Comparison of ENCODE assay signal across 8 cellular contexts in genomic region chr1:37553927-37554808, GRCh38. TPM values are rescaled to one million over a fixed set of nuclear protein-coding genes. Genes with fewer than 3 reads are reported as not detected.
DNase-seq lines count a peak whose midpoint lies in the region; ATAC-seq, FAIRE-seq and TF ChIP-seq lines count a peak whose summit lies in the region.

Gene SNIP1 (minus strand): TSS chr1:37554293. CDS start chr1:37554229, 64 bp downstream.

- H3K9me3 ChIP-seq in hepatocyte (ENCODE audit: low read depth) (no peaks in the 10 kb centered on the region), aorta (ENCODE audit: control insufficient read depth, low read length) (no peaks in the 10 kb centered on the region)

- H2AFZ ChIP-seq in hepatocyte: peak within 1 kb of the TSS; percentile 43

- 17% methylated on average over 42 of the region's 54 CpGs for WGBS in hepatocyte (ENCODE audit: low lambda C conversion rate, missing lambda C conversion rate)
- 13 to 16% methylated on average over 49 to 54 of the region's 54 CpGs for WGBS in aorta, 2 donors

- intact Hi-C loops in aorta (cut with DNase I): loop anchor here in 1 of 2 donors (10.0 kb wide), 1 partner anchor 79 kb away; the partner anchor contains the start of gene ZC3H12A

- H3K79me2 ChIP-seq in hepatocyte: peaks cover 40% of the 10 kb centered on the region

- in situ Hi-C loops in astrocyte of the cerebellum (cut with HindIII; ENCODE audit: low sequenced_read_pairs): loop anchor here (10.0 kb wide), 1 partner anchor 59 kb away; no protein-coding TSS in a partner anchor

- H3K9me2 ChIP-seq in hepatocyte (replicated peaks; ENCODE audit: insufficient read depth): no peaks in the 10 kb centered on the region

- peak; percentile 92 for DNase-seq in GM12892 (ENCODE audit: insufficient read length)
- peak; percentile 79 for DNase-seq in NCI-H2081 treated with DMSO at 0.1 percent for 48 hours (lab: John Stamatoyannopoulos, UW)
- DNase-seq in T1000 (lab: John Stamatoyannopoulos, UW): peak; percentile 78
- peak; percentile 76 for DNase-seq in astrocyte of the cerebellum (ENCODE audit: low read depth)
- peak; percentile 96 for DNase-seq in hepatocyte (ENCODE audit: low spot score)
- DNase-seq in renal cortical epithelial cell (ENCODE audit: low read depth): peak; percentile 90
- DNase-seq in aorta: peak; percentile 94 to 95

- FAIRE-seq in GM12892 (lab: Jason Lieb, UNC): peak; percentile 93

- no peak for TF ChIP-seq CTCF in astrocyte of the cerebellum (IDR thresholded peaks at IDR 0.05; ENCODE audit: low read depth, low read length, missing control alignments)
- TF ChIP-seq CTCF in hepatocyte (IDR thresholded peaks at IDR 0.05; ENCODE audit: poor library complexity): no peak

- H3K36me3 ChIP-seq in hepatocyte (replicated peaks; ENCODE audit: insufficient read depth, low read depth) (no peaks in the 10 kb centered on the region), aorta (ENCODE audit: control insufficient read depth in 1 of 2, insufficient read depth in 2 of 2, low read length in 1 of 2) (no peaks in the 10 kb centered on the region)

- peak; percentile 87 for ATAC-seq in HG02981 (IDR thresholded peaks at IDR 0.05; ENCODE audit: unreplicated experiment)
- ATAC-seq in aorta (ENCODE audit: low FRiP score): peak; percentile 95

- peaks cover 16% of the 10 kb centered on the region for H3K4me1 ChIP-seq in hepatocyte (ENCODE audit: insufficient read depth)
- peaks cover 0 to 3% of the 10 kb centered on the region in 2 donors for H3K4me1 ChIP-seq in aorta (ENCODE audit: control insufficient read depth in 1 of 2, insufficient read depth in 2 of 2, low read length in 2 of 2)

- H3K27ac ChIP-seq in hepatocyte (peak within 1 kb of the TSS; percentile 85), aorta (ENCODE audit: low read depth in 1 of 2, low read length in 2 of 2) (peak within 1 kb of the TSS in 1 of 2 donors; percentile 45)

- H3K4me3 ChIP-seq in astrocyte of the cerebellum (ENCODE audit: low read depth, low read length): peak within 1 kb of the TSS; percentile 98
- peak within 1 kb of the TSS; percentile 43 for H3K4me3 ChIP-seq in hepatocyte
- H3K4me3 ChIP-seq in aorta (ENCODE audit: low read length in 2 of 2): peak within 1 kb of the TSS; percentile 24 to 98

- peak; percentile 87 for TF ChIP-seq POLR2A in GM12892 (IDR thresholded peaks at IDR 0.05; ENCODE audit: low read depth, low read length)

- H3K27me3 ChIP-seq in hepatocyte (no peaks in the 10 kb centered on the region), aorta (ENCODE audit: control insufficient read depth in 1 of 2, insufficient read depth in 2 of 2, low read length in 1 of 2) (no peaks in the 10 kb centered on the region)

- H3K4me2 ChIP-seq in hepatocyte: peak within 1 kb of the TSS; percentile 88

- peaks cover 6% of the 10 kb centered on the region for H4K20me1 ChIP-seq in hepatocyte (ENCODE audit: insufficient read depth, poor library complexity, severe bottlenecking)

RNA-seq across cellular contexts. Expression of gene SNIP1, which starts in this region (rescaled TPM):
- polyA plus RNA-seq in GM12892 (2012; ENCODE audit: missing spikeins): 5.8 TPM
- total RNA-seq in hepatocyte: 10.5 and 10.9 TPM in 2 replicates
- 6.5 and 8.0 TPM in 2 replicates for polyA plus RNA-seq in hepatocyte
- 14.1 and 19.4 TPM in 2 replicates for total RNA-seq in renal cortical epithelial cell
- 10 to 100 TPM; 16.0 to 20.3 TPM for total RNA-seq in aorta
- 1 to 10 TPM; 4.8 to 6.1 TPM for polyA plus RNA-seq in aorta

Comparison
In these comparisons a context has a peak if more than half of its experiments do, and no peak if none do; other contexts are left out.
1. H3K4me3 ChIP-seq: peak in every context shown above with its lines; median percentile 98 in astrocyte of the cerebellum; 61 in aorta; 43 in hepatocyte.